ENCODE assay signal across 10 cellular contexts in genomic region chr6:89944826-89945407, GRCh38. TPM values are rescaled to one million over a fixed set of nuclear protein-coding genes. Genes with fewer than 3 reads are reported as not detected.
DNase-seq lines count a peak whose midpoint lies in the region; TF ChIP-seq lines count a peak whose summit lies in the region.
"Had no signal": no experiment of that assay in that cellular context is flagged by ENCODE, and none has a peak within 500 bp of the region (broad histone marks: within the 10 kb centered on the region; RNA-seq: fewer than 3 reads in every experiment).

No MANE protein-coding gene starts in this region.

- no peak overlapping the region for H3K4ac ChIP-seq in mesenchymal stem cell (ENCODE audit: low read depth in 1 of 2, low read length in 2 of 2)

- peak overlapping the region; percentile 95 for H3K27ac Mint-ChIP-seq in activated naive CD8-positive, alpha-beta T cell
- H3K27ac Mint-ChIP-seq: T-helper 1 cell treated with Interleukin-12 subunit alpha and Interleukin-12 subunit beta and Interleukin-4 antibody, amounts not matched to agents 30 μg/mL and 1 μg/mL, for 36 hours had no signal

- no peak overlapping the region for H3K14ac ChIP-seq in mesenchymal stem cell (ENCODE audit: low read length in 2 of 2)

- H3K27me3 ChIP-seq in mesenchymal stem cell (ENCODE audit: control insufficient read depth in 1 of 2, insufficient read depth in 1 of 2, low read length in 2 of 2), result peaks cover 4 to 7% of the 10 kb centered on the region in 2 experiments
- H3K27me3 ChIP-seq in ovary, result no peaks in the 10 kb centered on the region

- no peak for TF ChIP-seq POLR2A in ovary (IDR thresholded peaks at IDR 0.05)

- H3K4me3 Mint-ChIP-seq in activated naive CD8-positive, alpha-beta T cell, result peak overlapping the region; percentile 53
- H3K4me3 Mint-ChIP-seq: T-helper 1 cell treated with Interleukin-12 subunit alpha and Interleukin-12 subunit beta and Interleukin-4 antibody, amounts not matched to agents 30 μg/mL and 1 μg/mL, for 36 hours had no signal

- H3K4me3 ChIP-seq in Jurkat, Clone E6-1 (ENCODE audit: low read length), result no peak overlapping the region
- no peak overlapping the region for H3K4me3 ChIP-seq in mesenchymal stem cell (ENCODE audit: insufficient read depth in 1 of 2, low read depth in 1 of 2, low read length in 2 of 2)
- no peak overlapping the region for H3K4me3 ChIP-seq in ovary

- no peak overlapping the region for H2BK15ac ChIP-seq in mesenchymal stem cell (ENCODE audit: low read depth, poor library complexity, severe bottlenecking)

- no peak overlapping the region for H4K91ac ChIP-seq in mesenchymal stem cell (ENCODE audit: low read length)

- H3K36me3 ChIP-seq in mesenchymal stem cell (ENCODE audit: control insufficient read depth in 1 of 2, insufficient read depth in 2 of 2, low read depth in 1 of 2, low read length in 2 of 2) (no peaks in the 10 kb centered on the region), ovary (no peaks in the 10 kb centered on the region)

- DNase-seq in DMS53 (lab: John Stamatoyannopoulos, UW) (peak; percentile 53), mesenchymal stem cell (peak; percentile 19), GF-D8 (lab: John Stamatoyannopoulos, UW) (no peak), ovary (no peak), GM10248 (ENCODE audit: extremely low spot score) (no peak)
- DNase-seq in Jurkat, Clone E6-1 (ENCODE audit: low read depth, low spot score), result peak; percentile 52
- DNase-seq in activated CD8-positive, alpha-beta memory T cell treated with anti-CD3 and anti-CD28 coated beads for 24 hours, result no peak
- DNase-seq: stimulated activated CD4-positive, alpha-beta T cell treated with anti-CD3 and anti-CD28 coated beads, Interleukin-2, amount 100 ng/mL, for 24 hours had no signal

- H3K27ac ChIP-seq in mesenchymal stem cell (ENCODE audit: low read length, poor library complexity, severe bottlenecking), result no peak overlapping the region
- no peak overlapping the region for H3K27ac ChIP-seq in ovary

- no peak for TF ChIP-seq EP300 in ovary (IDR thresholded peaks at IDR 0.05)

- H3K9ac ChIP-seq in mesenchymal stem cell (ENCODE audit: low read length), result no peak overlapping the region

- no peak overlapping the region for H3K18ac ChIP-seq in mesenchymal stem cell (ENCODE audit: low read depth in 1 of 2, low read length in 2 of 2)

- WGBS in mesenchymal stem cell, result 88% methylated on average over 1 of the region's 1 CpG
- WGBS in ovary, 3 donors, result 91 to 94% (median 91%) methylated on average over 1 of the region's 1 CpG

- peaks cover 71% of the 10 kb centered on the region for H3K4me1 Mint-ChIP-seq in activated naive CD8-positive, alpha-beta T cell (ENCODE audit: low read depth)

- H2BK120ac ChIP-seq in mesenchymal stem cell (ENCODE audit: low read depth, low read length), result no peak overlapping the region

- H2AK5ac ChIP-seq in mesenchymal stem cell (ENCODE audit: low read length, severe bottlenecking), result no peak overlapping the region

- POLR2A ChIA-PET in GM10248 (lab: Yijun Ruan, JAX), result no interaction called here

- H3K4me1 ChIP-seq in mesenchymal stem cell (ENCODE audit: control insufficient read depth, insufficient read depth, low read depth, low read length) (no peaks in the 10 kb centered on the region), ovary (ENCODE audit: insufficient read depth) (peaks cover 4% of the 10 kb centered on the region)

- intact Hi-C loops in ovary (cut with DNase I), result loop anchor here in 2 of 4 donors (5.0 kb wide), 2 partner anchors 447 to 537 kb away; no protein-coding TSS in a partner anchor

- no peaks in the 10 kb centered on the region for H3K9me3 Mint-ChIP-seq in activated naive CD8-positive, alpha-beta T cell (ENCODE audit: low read depth)
- H3K9me3 Mint-ChIP-seq: T-helper 1 cell treated with Interleukin-12 subunit alpha and Interleukin-12 subunit beta and Interleukin-4 antibody, amounts not matched to agents 30 μg/mL and 1 μg/mL, for 36 hours had no signal

- H3K79me1 ChIP-seq in mesenchymal stem cell (replicated peaks; ENCODE audit: low read length, poor library complexity, severe bottlenecking), result no peaks in the 10 kb centered on the region

- no peak overlapping the region for H2BK5ac ChIP-seq in mesenchymal stem cell (ENCODE audit: low read depth, low read length, poor library complexity, severe bottlenecking)

- H2BK12ac ChIP-seq in mesenchymal stem cell (ENCODE audit: low read length in 2 of 2), result no peak overlapping the region

- H3K36me3 Mint-ChIP-seq in activated naive CD8-positive, alpha-beta T cell, result peaks cover 14% of the 10 kb centered on the region

- CTCF ChIA-PET in GM10248 (lab: Yijun Ruan, JAX), result interaction anchor here (9.6 kb wide), 1 partner anchor 534 kb away, joined by 136 read pairs; no protein-coding TSS in a partner anchor

- H3K27me3 Mint-ChIP-seq in activated naive CD8-positive, alpha-beta T cell, result no peaks in the 10 kb centered on the region

- H3K9me3 ChIP-seq in mesenchymal stem cell (ENCODE audit: control insufficient read depth, low read length), result no peaks in the 10 kb centered on the region
- no peaks in the 10 kb centered on the region for H3K9me3 ChIP-seq in ovary

- TF ChIP-seq CTCF in ovary (IDR thresholded peaks at IDR 0.05) (no peak), GM10248 (IDR thresholded peaks at IDR 0.05; ENCODE audit: control extremely low read depth, extremely low read depth, low read depth, missing control alignments) (no peak)

- H4K8ac ChIP-seq in mesenchymal stem cell (ENCODE audit: low read length), result no peak overlapping the region

- H3K4me2 ChIP-seq in mesenchymal stem cell (ENCODE audit: low read length, poor library complexity, severe bottlenecking), result no peak overlapping the region

- no peak overlapping the region for H3K23ac ChIP-seq in mesenchymal stem cell (ENCODE audit: low read length in 2 of 2)

- H2AFZ ChIP-seq in mesenchymal stem cell (ENCODE audit: low read depth, low read length), result no peak overlapping the region

RNA-seq across cellular contexts. Expression of gene GJA10, which starts 50.6 kb away (rescaled TPM):
- polyA plus RNA-seq in Jurkat, Clone E6-1 (2012; ENCODE audit: insufficient read depth, insufficient read length), result not detected
- polyA plus RNA-seq in mesenchymal stem cell (2013, experiment 1 of 2), result not detected
- polyA plus RNA-seq in mesenchymal stem cell (2013, experiment 2 of 2), result not detected
- not detected for total RNA-seq in ovary
- polyA plus RNA-seq in ovary, result not detected

Comparison
In these comparisons a context has a peak if more than half of its experiments do, and no peak if none do; other contexts are left out.
1. DNase-seq: peak in DMS53 (single experiment), Jurkat, Clone E6-1 (single experiment) and mesenchymal stem cell (single experiment); none in GF-D8 (single experiment), ovary (0 of 5), activated CD8-positive, alpha-beta memory T cell treated with anti-CD3 and anti-CD28 coated beads for 24 hours (single experiment) and GM10248 (single experiment).